ENCODE assay signal across 15 cellular contexts in genomic region chr9:110076894-110077725, GRCh38.
DNase-seq lines count a peak whose midpoint lies in the region; ATAC-seq, FAIRE-seq and TF ChIP-seq lines count a peak whose summit lies in the region.
"Had no signal": no experiment of that assay in that cellular context is flagged by ENCODE, and none has a peak within 500 bp of the region (broad histone marks: within the 10 kb centered on the region; RNA-seq: fewer than 3 reads in every experiment).

No MANE protein-coding gene starts in this region.

- no peak overlapping the region for H3K27ac ChIP-seq in PC-3 (ENCODE audit: low read length)
- no peak overlapping the region for H3K27ac ChIP-seq in MM.1S (ENCODE audit: low read length)

- CTCF ChIA-PET in PC-3 (lab: Charles Lee) = no interaction called here

- H3F3A ChIP-seq in PC-3 (ENCODE audit: low read length, unreplicated experiment) (no peaks in the 10 kb centered on the region), MM.1S (ENCODE audit: insufficient read depth, low read length) (no peaks in the 10 kb centered on the region)

- H3K4me1 Mint-ChIP-seq in naive B cell = peaks cover 64 to 85% (median 82%) of the 10 kb centered on the region in 3 donors

- ATAC-seq in PC-3 = peak; percentile 42; the same call in 1 of the 2 replicates
- ATAC-seq in naive B cell (ENCODE audit: low read depth in 2 of 2) = no peak

- H3K27ac Mint-ChIP-seq in naive B cell = peak overlapping the region in 4 of 6 donors; percentile 15 to 75 (median 54)
- H3K27ac Mint-ChIP-seq: activated naive CD8-positive, alpha-beta T cell had no signal

- H3K9me3 Mint-ChIP-seq in naive B cell = no peaks in the 10 kb centered on the region

- H3K36me3 ChIP-seq in PC-3 (ENCODE audit: low read depth, low read length) (no peaks in the 10 kb centered on the region), MM.1S (replicated peaks; ENCODE audit: insufficient read depth, low read length) (no peaks in the 10 kb centered on the region)
- H3K36me3 ChIP-seq: HAP-1 had no signal

- peak; percentile 79 for FAIRE-seq in GM12892 (lab: Jason Lieb, UNC)

- H3K4me1 ChIP-seq in PC-3 (ENCODE audit: insufficient read depth, low read length) = peaks cover 24% of the 10 kb centered on the region
- peaks cover 31% of the 10 kb centered on the region for H3K4me1 ChIP-seq in MM.1S (ENCODE audit: low read length)

- H2AFZ ChIP-seq in PC-3 (ENCODE audit: low read length) (no peak overlapping the region), MM.1S (ENCODE audit: low read length) (no peak overlapping the region)

- no TSS peak for BruUV-seq in PC-3 (replicated peaks; lab: Mats Ljungman, UMichigan)

- H3K9me2 ChIP-seq in PC-3 (replicated peaks; ENCODE audit: low read length) (no peaks in the 10 kb centered on the region), MM.1S (replicated peaks; ENCODE audit: insufficient read depth, low read length) (no peaks in the 10 kb centered on the region)

- TF ChIP-seq POLR2A in GM12892 (IDR thresholded peaks at IDR 0.05; ENCODE audit: low read depth, low read length) = no peak

- H3K9ac ChIP-seq in PC-3 (ENCODE audit: low read length) = no peak overlapping the region
- H3K9ac ChIP-seq in MM.1S (ENCODE audit: low read length) = no peak overlapping the region

- no peaks in the 10 kb centered on the region for H3K27me3 Mint-ChIP-seq in naive B cell

- peak overlapping the region in 6 of 8 donors; percentile 9 to 73 (median 50) for H3K4me3 Mint-ChIP-seq in naive B cell
- H3K4me3 Mint-ChIP-seq: activated naive CD8-positive, alpha-beta T cell had no signal

- peaks cover 8 to 9% of the 10 kb centered on the region in 2 donors for H3K36me3 Mint-ChIP-seq in naive B cell
- H3K36me3 Mint-ChIP-seq: activated naive CD8-positive, alpha-beta T cell had no signal

- POLR2A ChIA-PET in PC-3 (lab: Charles Lee; ENCODE audit: unreplicated experiment) = no interaction called here

- DNase-seq in GM12892 (ENCODE audit: insufficient read length) (no peak), PC-3 (peak; percentile 55), cardiac fibroblast (ENCODE audit: low read depth in 2 of 2) (peak; percentile 64 to 84), naive B cell (no peak), NOMO-1 treated with dmso at 0.1 percent for 144 hours (lab: John Stamatoyannopoulos, UW; ENCODE audit: unreplicated experiment) (no peak), NCI-H146 (lab: John Stamatoyannopoulos, UW) (no peak), MM.1S (no peak), anterior cingulate cortex (lab: John Stamatoyannopoulos, UW) (no peak)
- DNase-seq: activated CD8-positive, alpha-beta memory T cell treated with anti-CD3 and anti-CD28 coated beads for 24 hours; midbrain; NCI-H2081 treated with DMSO at 0.1 percent for 48 hours; stimulated activated CD4-positive, alpha-beta T cell treated with anti-CD3 and anti-CD28 coated beads, Interleukin-4, amount 100 ng/mL, for 4 hours; T-helper 2 cell had no signal

- no peak overlapping the region for H3K4me3 ChIP-seq in PC-3 (ENCODE audit: low read length)
- no peak overlapping the region for H3K4me3 ChIP-seq in cardiac fibroblast (replicated peaks in 1 of 2; ENCODE audit: low read depth in 2 of 2, low read length in 2 of 2)
- H3K4me3 ChIP-seq in MM.1S (ENCODE audit: low read length) = no peak overlapping the region
- H3K4me3 ChIP-seq: HAP-1 had no signal

- H4K20me1 ChIP-seq in PC-3 (ENCODE audit: low read length) (peaks cover 29% of the 10 kb centered on the region), MM.1S (ENCODE audit: insufficient read depth, low read length) (peaks cover 27% of the 10 kb centered on the region)

- intact Hi-C loops in PC-3 (cut with micrococcal nuclease) = no loop called here

- H3K4me2 ChIP-seq in PC-3 (ENCODE audit: low read length) (no peak overlapping the region), MM.1S (ENCODE audit: low read depth, low read length) (no peak overlapping the region)

- H3K79me2 ChIP-seq in PC-3 (ENCODE audit: low read length) (peaks cover 94% of the 10 kb centered on the region), MM.1S (ENCODE audit: low read length) (peaks cover 100% of the 10 kb centered on the region)

- TF ChIP-seq CTCF in PC-3 (conservative IDR thresholded peaks at IDR 0.05; ENCODE audit: low read depth, low read length) = no peak
- no peak for TF ChIP-seq CTCF in cardiac fibroblast (IDR thresholded peaks at IDR 0.05; ENCODE audit: low read depth, low read length)
- no peak for TF ChIP-seq CTCF in MM.1S (IDR thresholded peaks at IDR 0.05; ENCODE audit: low read length)

- no peaks in the 10 kb centered on the region for H3K27me3 ChIP-seq in PC-3 (ENCODE audit: low read length)
- H3K27me3 ChIP-seq in MM.1S (replicated peaks; ENCODE audit: insufficient read depth, low read length) = no peaks in the 10 kb centered on the region

- H3K9me3 ChIP-seq in PC-3 (ENCODE audit: low read length) (no peaks in the 10 kb centered on the region), MM.1S (replicated peaks; ENCODE audit: insufficient read depth, low read length) (no peaks in the 10 kb centered on the region)
- H3K9me3 ChIP-seq: HAP-1 had no signal

Comparison
In these comparisons a context has a peak if more than half of its experiments do, and no peak if none do; other contexts are left out.
1. DNase-seq: peak in PC-3 (single experiment) and cardiac fibroblast (2 of 2); none in GM12892 (single experiment), naive B cell (single experiment), NOMO-1 treated with dmso at 0.1 percent for 144 hours (single experiment), NCI-H146 (single experiment), MM.1S (single experiment) and anterior cingulate cortex (0 of 58).